33 cellular contexts compared by ENCODE assay signal in the genomic region with DNA sequence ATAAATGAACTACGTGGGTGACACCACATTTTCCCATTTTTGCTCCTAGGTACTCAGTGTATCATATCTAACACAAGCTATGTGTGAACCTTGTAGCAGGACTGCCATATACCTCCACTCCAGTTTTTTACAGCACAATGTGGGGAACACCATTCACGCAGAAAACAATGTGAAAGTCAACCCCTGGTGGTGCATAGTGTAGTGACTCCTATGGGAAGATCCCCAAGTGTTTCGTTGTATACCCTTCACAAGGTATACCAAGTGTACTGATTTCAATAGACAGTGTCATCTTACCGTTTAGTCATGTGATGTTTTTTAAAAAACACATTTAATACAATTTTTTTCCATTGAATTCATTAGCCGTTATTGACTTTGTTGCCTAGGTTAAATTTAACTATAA.
"Had no signal": no experiment of that assay in that cellular context is flagged by ENCODE, and none has a peak within 500 bp of the region (broad histone marks: within the 10 kb centered on the region; RNA-seq: fewer than 3 reads in every experiment).

No MANE protein-coding gene starts in this region.

- H3K27me3 Mint-ChIP-seq: activated CD4-positive, alpha-beta T cell treated with anti-CD3 and anti-CD28 coated beads, Interleukin-2, amount 10 ng/mL, durations not matched to agents 24 days and 14 days; activated CD8-positive, alpha-beta T cell treated with anti-CD3 and anti-CD28 coated beads for 36 hours; activated naive CD8-positive, alpha-beta T cell treated with anti-CD3 and anti-CD28 coated beads for 36 hours; activated T-helper 17 cell treated with anti-CD3 and anti-CD28 coated beads, Interleukin-2, amount 50 U/mL, for 72 hours had no signal

- H3K9me3 ChIP-seq: MG63, SJCRH30 had no signal

- H3K27ac Mint-ChIP-seq: activated CD4-positive, alpha-beta T cell treated with anti-CD3 and anti-CD28 coated beads, Interleukin-2, amount 10 ng/mL, durations not matched to agents 24 days and 14 days; activated CD8-positive, alpha-beta T cell treated with anti-CD3 and anti-CD28 coated beads for 36 hours; activated naive CD8-positive, alpha-beta T cell treated with anti-CD3 and anti-CD28 coated beads for 36 hours; activated T-cell treated with anti-CD3 and anti-CD28 coated beads, Interleukin-2, amount 50 U/mL, for 72 hours; activated T-helper 17 cell treated with anti-CD3 and anti-CD28 coated beads, Interleukin-2, amount 50 U/mL, for 72 hours had no signal

- H3K27me3 ChIP-seq: brain microvascular endothelial cell, MG63, SJCRH30 had no signal

- H3K36me3 ChIP-seq: brain microvascular endothelial cell, SJCRH30 had no signal

- H3K4me1 ChIP-seq: SJCRH30 had no signal

- H3K4me3 ChIP-seq: MG63, SJCRH30, SK-N-MC had no signal

- H3K27ac ChIP-seq: brain microvascular endothelial cell, SJCRH30, SK-N-MC, WERI-Rb-1 had no signal

- DNase-seq: activated CD4-positive, alpha-beta T cell treated with anti-CD3 and anti-CD28 coated beads, Interleukin-2, amount 10 ng/mL, durations not matched to agents 24 days and 14 days; activated CD4-positive, alpha-beta T cell treated with anti-CD3 and anti-CD28 coated beads, Interleukin-2, amount 50 U/mL, for 4 hours; activated CD8-positive, alpha-beta T cell treated with anti-CD3 and anti-CD28 coated beads for 36 hours; activated effector memory CD4-positive, alpha-beta T cell treated with anti-CD3 and anti-CD28 coated beads, Interleukin-2, amount 50 U/mL, for 16 hours; activated naive CD4-positive, alpha-beta T cell; activated naive CD4-positive, alpha-beta T cell treated with anti-CD3 and anti-CD28 coated beads, Interleukin-2, amount 50 U/mL, for 16 hours; activated naive CD8-positive, alpha-beta T cell treated with anti-CD3 and anti-CD28 coated beads for 36 hours; activated T-cell treated with anti-CD3 and anti-CD28 coated beads, Interleukin-2, amount 50 U/mL, for 1 hour; activated T-cell treated with anti-CD3 and anti-CD28 coated beads, Interleukin-2, amount 50 U/mL, for 72 hours; amniotic stem cell; aorta; brain microvascular endothelial cell; central memory CD4-positive, alpha-beta T cell; Kasumi-1; KG1; MG63; NCI-H1048; NCI-H1105 treated with DMSO at 0.1 percent for 48 hours; NCI-H1436; NCI-H1694; NCI-H1930; NCI-H2081 treated with DMSO at 0.1 percent for 48 hours; NCI-H2171; NCI-H510A; NCI-H526; NCI-H748 treated with DMSO at 0.1 percent for 48 hours; SHP77; SJCRH30; T1000; WERI-Rb-1 had no signal

- H3K9me3 Mint-ChIP-seq: activated CD4-positive, alpha-beta T cell treated with anti-CD3 and anti-CD28 coated beads, Interleukin-2, amount 10 ng/mL, durations not matched to agents 24 days and 14 days; activated CD8-positive, alpha-beta T cell treated with anti-CD3 and anti-CD28 coated beads for 36 hours; activated naive CD8-positive, alpha-beta T cell treated with anti-CD3 and anti-CD28 coated beads for 36 hours; activated T-cell treated with anti-CD3 and anti-CD28 coated beads, Interleukin-2, amount 50 U/mL, for 72 hours; activated T-helper 17 cell treated with anti-CD3 and anti-CD28 coated beads, Interleukin-2, amount 50 U/mL, for 72 hours had no signal

- H3K4me3 Mint-ChIP-seq: activated CD4-positive, alpha-beta T cell treated with anti-CD3 and anti-CD28 coated beads, Interleukin-2, amount 10 ng/mL, durations not matched to agents 24 days and 14 days; activated CD8-positive, alpha-beta T cell treated with anti-CD3 and anti-CD28 coated beads for 36 hours; activated naive CD8-positive, alpha-beta T cell treated with anti-CD3 and anti-CD28 coated beads for 36 hours; activated T-cell treated with anti-CD3 and anti-CD28 coated beads, Interleukin-2, amount 50 U/mL, for 72 hours; activated T-helper 17 cell treated with anti-CD3 and anti-CD28 coated beads, Interleukin-2, amount 50 U/mL, for 72 hours had no signal

- ATAC-seq: activated CD8-positive, alpha-beta T cell treated with anti-CD3 and anti-CD28 coated beads for 36 hours; activated T-cell treated with anti-CD3 and anti-CD28 coated beads, Interleukin-2, amount 50 U/mL, for 72 hours; activated T-helper 17 cell treated with anti-CD3 and anti-CD28 coated beads, Interleukin-2, amount 50 U/mL, for 72 hours; Panc1 had no signal
